ENCODE assay signal across 9 cellular contexts in genomic region chr5:95591490-95591901, GRCh38. TPM values are rescaled to one million over a fixed set of nuclear protein-coding genes. Genes with fewer than 3 reads are reported as not detected.
DNase-seq lines count a peak whose midpoint lies in the region; ATAC-seq, FAIRE-seq and TF ChIP-seq lines count a peak whose summit lies in the region.
"Had no signal": no experiment of that assay in that cellular context is flagged by ENCODE, and none has a peak within 500 bp of the region (broad histone marks: within the 10 kb centered on the region; RNA-seq: fewer than 3 reads in every experiment).

No MANE protein-coding gene starts in this region.

- H3K27ac ChIP-seq in coronary artery: no peak overlapping the region

- no peak overlapping the region for H3K4me3 ChIP-seq in coronary artery

- TF ChIP-seq CTCF in coronary artery (IDR thresholded peaks at IDR 0.05): no peak

- DNase-seq in AG20443 (ENCODE audit: low spot score) (peak; percentile 56), dedifferentiated amniotic fluid mesenchymal stem cell (ENCODE audit: extremely low spot score) (peak; percentile 66), NCI-H1092 (lab: John Stamatoyannopoulos, UW) (no peak), frontal cortex (ENCODE audit: low spot score in 2 of 2) (no peak), coronary artery (ENCODE audit: low spot score) (no peak), NCI-H1436 (lab: John Stamatoyannopoulos, UW) (no peak)
- DNase-seq: activated naive CD4-positive, alpha-beta T cell treated with anti-CD3 and anti-CD28 coated beads, Interleukin-2, amount 50 U/mL, for 16 hours had no signal

- ATAC-seq in GM19395 (IDR thresholded peaks at IDR 0.05; ENCODE audit: unreplicated experiment) (peak; percentile 91), HG03378 (IDR thresholded peaks at IDR 0.05; ENCODE audit: unreplicated experiment) (peak; percentile 92)

- no peak for FAIRE-seq in frontal cortex (lab: Jason Lieb, UNC)

RNA-seq across cellular contexts. Expression of gene GPR150, which starts 28.4 kb away (rescaled TPM):
- not detected for total RNA-seq in frontal cortex

RNA-seq across cellular contexts. Expression of gene ARSK, which starts 36.6 kb away (rescaled TPM):
- 13.0 TPM for total RNA-seq in frontal cortex

RNA-seq across cellular contexts. Expression of gene SKIC3, which starts 36.7 kb away (rescaled TPM):
- 152 TPM for total RNA-seq in frontal cortex

RNA-seq across cellular contexts. Expression of gene RFESD, which starts 55.1 kb away (rescaled TPM):
- 1.2 TPM for total RNA-seq in frontal cortex

Comparison
In these comparisons a context has a peak if more than half of its experiments do, and no peak if none do; other contexts are left out.
1. DNase-seq: peak in AG20443 (single experiment) and dedifferentiated amniotic fluid mesenchymal stem cell (single experiment); none in NCI-H1092 (single experiment), frontal cortex (0 of 2), coronary artery (single experiment) and NCI-H1436 (single experiment).